9 cellular contexts compared by ENCODE assay signal in the genomic region with DNA sequence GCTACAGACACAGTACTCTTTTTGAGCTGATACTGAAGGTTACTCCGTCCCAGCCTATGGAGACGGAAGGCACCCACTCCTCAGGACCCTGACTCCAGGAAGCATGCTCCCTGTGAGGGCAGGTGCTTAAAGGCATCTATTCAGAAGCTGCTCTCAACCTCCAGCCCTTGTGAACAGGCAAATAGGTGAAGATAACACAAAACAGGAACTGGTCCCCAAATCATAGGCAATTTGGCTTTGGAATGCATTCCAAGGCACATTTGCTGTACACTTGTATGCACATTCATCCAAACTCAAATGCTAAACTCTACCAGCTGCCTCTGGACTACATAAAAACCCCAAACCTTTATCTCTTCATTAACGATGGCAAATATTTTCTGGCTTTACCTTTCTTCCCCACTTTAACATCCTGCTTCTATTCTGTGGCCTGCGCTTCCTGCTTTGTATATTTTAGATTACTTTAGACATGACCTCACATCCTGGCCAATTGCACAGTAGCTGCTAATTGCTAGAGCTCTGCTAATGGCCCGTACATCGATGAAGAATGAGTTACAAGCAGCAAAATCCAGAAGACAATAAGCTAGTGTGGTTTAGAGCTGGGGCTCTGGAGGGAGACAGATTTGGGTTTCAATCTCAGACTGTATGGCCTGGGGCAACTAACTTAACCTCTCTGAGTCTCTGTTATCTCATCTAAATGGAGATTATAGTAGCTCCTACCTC. TPM values are rescaled to one million over a fixed set of nuclear protein-coding genes. Genes with fewer than 3 reads are reported as not detected.
DNase-seq lines count a peak whose midpoint lies in the region; ATAC-seq, FAIRE-seq and TF ChIP-seq lines count a peak whose summit lies in the region.
"Had no signal": no experiment of that assay in that cellular context is flagged by ENCODE, and none has a peak within 500 bp of the region (broad histone marks: within the 10 kb centered on the region; RNA-seq: fewer than 3 reads in every experiment).

No MANE protein-coding gene starts in this region.

- H2AFZ ChIP-seq in GM23248 = no peak overlapping the region

- no peak overlapping the region for H3K4me3 ChIP-seq in NB4 (ENCODE audit: low read depth, low read length)
- H3K4me3 ChIP-seq in GM23248 = no peak overlapping the region

- 0 out of 2 replicates have a peak, but pooled peaks cover 6% of the 10 kb centered on the region for H3K79me2 ChIP-seq in GM23248 (ENCODE audit: insufficient read depth)

- H3K36me3 Mint-ChIP-seq in brain = no peaks in the 10 kb centered on the region

- no peaks in the 10 kb centered on the region for H3K9me3 Mint-ChIP-seq in brain

- WGBS in GM23248 (ENCODE audit: low coverage in 1 of 2, low lambda C conversion rate in 2 of 2, missing lambda C conversion rate in 2 of 2), 2 experiments = 91 to 94% methylated on average over 6 of the region's 6 CpGs

- peaks cover 32% of the 10 kb centered on the region for H3K4me1 ChIP-seq in GM23248 (ENCODE audit: insufficient read depth)

- H3K4me2 ChIP-seq in GM23248 (ENCODE audit: unreplicated experiment) = no peak overlapping the region

- H3K27me3 ChIP-seq in GM23248 (replicated peaks; ENCODE audit: insufficient read depth) = no peaks in the 10 kb centered on the region

- ATAC-seq in GM21526 (IDR thresholded peaks at IDR 0.05; ENCODE audit: low FRiP score, unreplicated experiment) = peak; percentile 41
- ATAC-seq: Panc1 had no signal

- no peaks in the 10 kb centered on the region for H3K36me3 ChIP-seq in GM23248 (ENCODE audit: low read depth)

- no peaks in the 10 kb centered on the region for H3K9me2 ChIP-seq in GM23248 (ENCODE audit: insufficient read depth)

- H3K27ac ChIP-seq in GM23248 = no peak overlapping the region

- no peak overlapping the region for H3K9ac ChIP-seq in GM23248

- TF ChIP-seq CTCF in NB4 (IDR thresholded peaks at IDR 0.05; ENCODE audit: low read depth, low read length) (no peak), brain (conservative IDR thresholded peaks at IDR 0.05) (no peak)

- no peaks in the 10 kb centered on the region for H4K20me1 ChIP-seq in GM23248 (ENCODE audit: insufficient read depth)

- no peak for DNase-seq in GM18507 (ENCODE audit: extremely low spot score, insufficient read length, low read depth)
- peak; percentile 47 for DNase-seq in NB4 (ENCODE audit: low read depth)
- DNase-seq in NCI-H524 treated with DMSO at 0.1 percent for 48 hours (lab: John Stamatoyannopoulos, UW) = no peak
- no peak for DNase-seq in middle frontal gyrus (ENCODE audit: extremely low spot score, low spot score)
- no peak for DNase-seq in GM23248
- no peak for DNase-seq in GDM1 (lab: John Stamatoyannopoulos, UW)

- peak overlapping the region in 4 of 5 experiments; percentile 6 to 97 (median 94) for H3K4me3 Mint-ChIP-seq in brain

- in situ Hi-C loops in GM23248 (cut with MboI) = no loop called here

- peaks cover 9% of the 10 kb centered on the region for H3K27me3 Mint-ChIP-seq in brain

- H3F3A ChIP-seq in GM23248 (ENCODE audit: insufficient read depth) = peaks cover 10% of the 10 kb centered on the region; the same call in 1 of the 2 replicates

- H3K27ac Mint-ChIP-seq in brain = peak overlapping the region; percentile 18 to 87 (median 55)

- TF ChIP-seq POLR2A in NB4 (IDR thresholded peaks at IDR 0.05; ENCODE audit: extremely low read depth, insufficient read length) = no peak

- peaks cover 50% of the 10 kb centered on the region for H3K4me1 Mint-ChIP-seq in brain

- H3K9me3 ChIP-seq in GM23248 (ENCODE audit: low read depth) = no peaks in the 10 kb centered on the region

- FAIRE-seq in GM18507 (lab: Jason Lieb, UNC) = peak; percentile 78

RNA-seq across cellular contexts. Expression of gene SEL1L3, which starts 3.2 kb away (rescaled TPM):
- polyA plus RNA-seq in brain (ENCODE audit: insufficient read depth, low read depth, low replicate concordance) (40.9 TPM), GM23248 (2016; fragmentation: Nextera tagmentation; extraction: Ambion mirVana) (23.1 and 24.5 TPM in 2 replicates)
- 62.8 and 101 TPM in 2 replicates for total RNA-seq in GM23248 (2014; rRNA removed; shearing (Covaris generic))

RNA-seq across cellular contexts. Expression of gene SMIM20, which starts 54.4 kb away (rescaled TPM):
- polyA plus RNA-seq in brain (ENCODE audit: insufficient read depth, low read depth, low replicate concordance) = 32.5 TPM
- 24.3 and 35.6 TPM in 2 replicates for total RNA-seq in GM23248 (2014; rRNA removed; shearing (Covaris generic))
- 53.0 and 53.7 TPM in 2 replicates for polyA plus RNA-seq in GM23248 (2016; fragmentation: Nextera tagmentation; extraction: Ambion mirVana)
